ENCODE assay signal across 13 cellular contexts in genomic region chr9:111866976-111867375, GRCh38. TPM values are rescaled to one million over a fixed set of nuclear protein-coding genes. Genes with fewer than 3 reads are reported as not detected.
DNase-seq lines count a peak whose midpoint lies in the region; ATAC-seq, FAIRE-seq and TF ChIP-seq lines count a peak whose summit lies in the region.
"Had no signal": no experiment of that assay in that cellular context is flagged by ENCODE, and none has a peak within 500 bp of the region (broad histone marks: within the 10 kb centered on the region; RNA-seq: fewer than 3 reads in every experiment).

No MANE protein-coding gene starts in this region.

- intact Hi-C loops in A673 (cut with micrococcal nuclease; ENCODE audit: unreplicated experiment) = no loop called here

- H3K27ac ChIP-seq in A673 (ENCODE audit: low read depth, low read length, poor library complexity, severe bottlenecking) (no peak overlapping the region), fibroblast of lung (ENCODE audit: insufficient read depth, low read length) (no peak overlapping the region)
- H3K27ac ChIP-seq: SJCRH30 had no signal

- no peak for TF ChIP-seq POLR2A in GM12892 (IDR thresholded peaks at IDR 0.05; ENCODE audit: low read depth, low read length)

- TF ChIP-seq CTCF in A673 (conservative IDR thresholded peaks at IDR 0.05; ENCODE audit: low read depth, low read length) (no peak), fibroblast of lung (conservative IDR thresholded peaks at IDR 0.05 in 1 of 2, IDR thresholded peaks at IDR 0.05 in 1 of 2; ENCODE audit: low read depth in 1 of 2, low read length in 2 of 2) (no peak)

- H3K27me3 Mint-ChIP-seq in T-helper 17 cell = no peaks in the 10 kb centered on the region

- no peaks in the 10 kb centered on the region for H3K27me3 ChIP-seq in A673 (replicated peaks; ENCODE audit: insufficient read depth, low read depth, low read length, poor library complexity)
- no peaks in the 10 kb centered on the region for H3K27me3 ChIP-seq in fibroblast of lung (ENCODE audit: control insufficient read depth, insufficient read depth, low read length)
- H3K27me3 ChIP-seq: SJCRH30 had no signal

- H3K4me3 Mint-ChIP-seq in T-helper 17 cell = no peak overlapping the region

- H3K4me3 ChIP-seq in A673 (ENCODE audit: low read depth, low read length, poor library complexity, severe bottlenecking) (no peak overlapping the region), fibroblast of lung (replicated peaks in 1 of 4; ENCODE audit: control extremely low read depth in 1 of 4, insufficient read depth in 1 of 4, low read depth in 3 of 4, low read length in 4 of 4) (no peak overlapping the region)
- H3K4me3 ChIP-seq: SJCRH30 had no signal

- CTCF ChIA-PET in A673 (lab: Charles Lee) = no interaction called here

- POLR2A ChIA-PET in A673 (lab: Charles Lee; ENCODE audit: low non-redundant PET) = no interaction called here

- no peaks in the 10 kb centered on the region for H3K9me3 ChIP-seq in A673 (ENCODE audit: low read depth, low read length, poor library complexity, severe bottlenecking)
- no peaks in the 10 kb centered on the region for H3K9me3 ChIP-seq in T-helper 17 cell (ENCODE audit: control insufficient read depth, low read length, poor library complexity, severe bottlenecking)
- no peaks in the 10 kb centered on the region for H3K9me3 ChIP-seq in fibroblast of lung (ENCODE audit: control insufficient read depth, insufficient read depth, low read depth, low read length)

- DNase-seq in A673 (ENCODE audit: low spot score) (peak; percentile 71), GM12892 (ENCODE audit: insufficient read length) (no peak), T-helper 17 cell (no peak), fibroblast of lung (ENCODE audit: low read depth in 2 of 2) (peak; percentile 54 to 86), MV-4-11 (lab: John Stamatoyannopoulos, UW) (no peak), NCI-H69 (lab: John Stamatoyannopoulos, UW) (no peak)
- DNase-seq: Caco-2, hypothalamus, NCI-H1930, SJCRH30 had no signal

- H3K9ac ChIP-seq in fibroblast of lung (ENCODE audit: insufficient read depth, low read length) = no peak overlapping the region

- peaks cover 8% of the 10 kb centered on the region for H3K4me1 Mint-ChIP-seq in T-helper 17 cell

- H3K27ac Mint-ChIP-seq in T-helper 17 cell = no peak overlapping the region

- no TSS peak for BruUV-seq in A673 (replicated peaks; lab: Mats Ljungman, UMichigan)

- FAIRE-seq in GM12892 (lab: Jason Lieb, UNC) = peak; percentile 36
- FAIRE-seq: colon had no signal

- H3K4me2 ChIP-seq in fibroblast of lung (ENCODE audit: extremely low read depth, insufficient read depth, low read length) = peak overlapping the region; percentile 8

- no peaks in the 10 kb centered on the region for H4K20me1 ChIP-seq in fibroblast of lung (ENCODE audit: control insufficient read depth, extremely low read depth, insufficient read depth, low read length)

- H3K36me3 ChIP-seq in A673 (ENCODE audit: insufficient read depth, low read length, poor library complexity, severe bottlenecking) (no peaks in the 10 kb centered on the region), fibroblast of lung (ENCODE audit: control insufficient read depth, insufficient read depth, low read length) (no peaks in the 10 kb centered on the region)
- H3K36me3 ChIP-seq: SJCRH30 had no signal

- no peaks in the 10 kb centered on the region for H3K79me2 ChIP-seq in fibroblast of lung (ENCODE audit: control insufficient read depth, insufficient read depth, low read length)

- peak overlapping the region; percentile 27 for H2AFZ ChIP-seq in fibroblast of lung (ENCODE audit: low read length)

- H3K36me3 Mint-ChIP-seq in T-helper 17 cell (ENCODE audit: low read depth) = no peaks in the 10 kb centered on the region

- H3K4me1 ChIP-seq in A673 (ENCODE audit: insufficient read depth, low read length, poor library complexity, severe bottlenecking) (no peaks in the 10 kb centered on the region), fibroblast of lung (ENCODE audit: control insufficient read depth, extremely low read depth, insufficient read depth, low read length) (no peaks in the 10 kb centered on the region)

- ATAC-seq in T-helper 17 cell (peak; percentile 74), GM19467 (IDR thresholded peaks at IDR 0.05; ENCODE audit: unreplicated experiment) (no peak), HG02571 (IDR thresholded peaks at IDR 0.05; ENCODE audit: unreplicated experiment) (no peak)

RNA-seq across cellular contexts. Expression of gene UGCG, which starts 29.6 kb away (rescaled TPM):
- total RNA-seq in A673 (2021) = 16.7 and 23.1 TPM in 2 replicates
- 50.8 TPM for polyA plus RNA-seq in GM12892 (2012; ENCODE audit: missing spikeins)
- 10 to 100 TPM; 35.5 TPM for total RNA-seq in T-helper 17 cell
- 90.7 and 143 TPM in 2 replicates for total RNA-seq in fibroblast of lung
- 117 and 260 TPM in 2 replicates for polyA plus RNA-seq in fibroblast of lung
- 55.0 and 121 TPM in 2 replicates for polyA plus RNA-seq in fibroblast of lung (2012)
- polyA minus RNA-seq in fibroblast of lung (ENCODE audit: low replicate concordance) = 10.1 and 27.7 TPM in 2 replicates

Comparison
In these comparisons a context has a peak if more than half of its experiments do, and no peak if none do; other contexts are left out.
1. DNase-seq: peak in A673 (single experiment) and fibroblast of lung (2 of 2); none in GM12892 (single experiment), T-helper 17 cell (0 of 3), MV-4-11 (single experiment) and NCI-H69 (single experiment).